ENCODE assay signal across 20 cellular contexts in genomic region chr20:20500312-20500711, GRCh38.
DNase-seq lines count a peak whose midpoint lies in the region; ATAC-seq, FAIRE-seq and TF ChIP-seq lines count a peak whose summit lies in the region.
"Had no signal": no experiment of that assay in that cellular context is flagged by ENCODE, and none has a peak within 500 bp of the region (broad histone marks: within the 10 kb centered on the region; RNA-seq: fewer than 3 reads in every experiment).

No MANE protein-coding gene starts in this region.

- ATAC-seq in HepG2 (no peak), right lobe of liver (no peak)
- ATAC-seq: CD8-positive, alpha-beta T cell had no signal

- no peak for DNase-seq in HepG2 (ENCODE audit: low spot score)
- DNase-seq in right lobe of liver: no peak
- DNase-seq in activated T-cell treated with anti-CD3 and anti-CD28 coated beads, Interleukin-2, amount 50 U/mL, for 24 hours: no peak
- DNase-seq in SHP77 (lab: John Stamatoyannopoulos, UW): no peak
- DNase-seq: 8988T; AML-193; Caco-2; Calu3; CD4-positive, alpha-beta T cell; CD8-positive, alpha-beta T cell; DMS79 treated with DMSO at 0.1 percent for 48 hours; GF-D8 had no signal

- no TSS peak for BruUV-seq in HepG2 (replicated peaks; lab: Mats Ljungman, UMichigan)

- CTCF ChIA-PET in HepG2 (lab: Yijun Ruan, JAX; ENCODE audit: low intra/inter-chr PET ratio, low total read pairs): no interaction called here

- no peaks in the 10 kb centered on the region for H3K4me1 ChIP-seq in HepG2 (ENCODE audit: insufficient read depth, low read length)
- H3K4me1 ChIP-seq in right lobe of liver: no peaks in the 10 kb centered on the region
- H3K4me1 ChIP-seq: BLaER1 treated with 17β-estradiol and CSF1 and Interleukin-3, amounts not matched to agents 10 nM and 100 nM; Caco-2 had no signal

- H3K36me3 Mint-ChIP-seq in activated T-cell treated with anti-CD3 and anti-CD28 coated beads, Interleukin-2, amount 50 U/mL, for 24 hours (ENCODE audit: low read depth): peaks cover 82% of the 10 kb centered on the region

- H3K79me2 ChIP-seq in HepG2 (ENCODE audit: insufficient read depth, low read length): no peaks in the 10 kb centered on the region

- no peak overlapping the region for H2AFZ ChIP-seq in HepG2 (ENCODE audit: low read length)

- H3K27me3 ChIP-seq in HepG2 (ENCODE audit: control insufficient read depth in 1 of 2, insufficient read depth in 2 of 2, low read length in 2 of 2) (no peaks in the 10 kb centered on the region), right lobe of liver (no peaks in the 10 kb centered on the region)
- H3K27me3 ChIP-seq: BLaER1 treated with 17β-estradiol and CSF1 and Interleukin-3, amounts not matched to agents 10 nM and 100 nM had no signal

- no peak overlapping the region for H3K4me3 Mint-ChIP-seq in activated T-cell treated with anti-CD3 and anti-CD28 coated beads, Interleukin-2, amount 50 U/mL, for 24 hours
- H3K4me3 Mint-ChIP-seq: B cell; CD4-positive, alpha-beta T cell; CD8-positive, alpha-beta T cell had no signal

- intact Hi-C loops in HepG2 (cut with micrococcal nuclease; ENCODE audit: unreplicated experiment) (no loop called here), right lobe of liver (cut with DNase I) (no loop called here)

- no peak overlapping the region for H3K27ac Mint-ChIP-seq in activated T-cell treated with anti-CD3 and anti-CD28 coated beads, Interleukin-2, amount 50 U/mL, for 24 hours
- H3K27ac Mint-ChIP-seq: B cell; CD4-positive, alpha-beta T cell; CD8-positive, alpha-beta T cell had no signal

- no peak overlapping the region for H3K4me2 ChIP-seq in HepG2 (ENCODE audit: low read depth, low read length)
- H3K4me2 ChIP-seq: BLaER1 treated with 17β-estradiol and CSF1 and Interleukin-3, amounts not matched to agents 10 nM and 100 nM had no signal

- no peaks in the 10 kb centered on the region for H3K27me3 Mint-ChIP-seq in activated T-cell treated with anti-CD3 and anti-CD28 coated beads, Interleukin-2, amount 50 U/mL, for 24 hours
- H3K27me3 Mint-ChIP-seq: B cell; CD4-positive, alpha-beta T cell had no signal

- in situ Hi-C loops in HepG2 (cut with HindIII; ENCODE audit: extremely low pct_ligation_motif_present, low pct_unique_long_range_greater_than_20kb): no loop called here

- TF ChIP-seq RAD21 in HepG2 (CRISPR knock-in tag; IDR thresholded peaks at IDR 0.05): no peak

- no peak for TF ChIP-seq POLR2A in HepG2 (IDR thresholded peaks at IDR 0.05; ENCODE audit: insufficient read depth in 1 of 2, low read depth in 2 of 2, low read length in 2 of 2)
- no peak for TF ChIP-seq POLR2A in right lobe of liver (IDR thresholded peaks at IDR 0.05)

- POLR2A ChIA-PET in HepG2 (lab: Yijun Ruan, JAX): no interaction called here

- TF ChIP-seq EP300 in HepG2 (IDR thresholded peaks at IDR 0.05; ENCODE audit: low read depth in 2 of 2, low read length in 2 of 2): no peak
- TF ChIP-seq EP300 in HepG2 (CRISPR knock-in tag; IDR thresholded peaks at IDR 0.05; ENCODE audit: borderline replicate concordance): no peak

- peaks cover 66% of the 10 kb centered on the region for H3K4me1 Mint-ChIP-seq in activated T-cell treated with anti-CD3 and anti-CD28 coated beads, Interleukin-2, amount 50 U/mL, for 24 hours (ENCODE audit: low read depth)
- H3K4me1 Mint-ChIP-seq: B cell had no signal

- FAIRE-seq in HepG2 (lab: Jason Lieb, UNC): no peak
- FAIRE-seq: A204.1, D721Med, G401.6, GM12891 had no signal

- H3K9me3 Mint-ChIP-seq in activated T-cell treated with anti-CD3 and anti-CD28 coated beads, Interleukin-2, amount 50 U/mL, for 24 hours: no peaks in the 10 kb centered on the region
- H3K9me3 Mint-ChIP-seq: CD4-positive, alpha-beta T cell; CD8-positive, alpha-beta T cell had no signal

- H3K27ac ChIP-seq in HepG2 (ENCODE audit: extremely low read length, insufficient read depth, low read length) (no peak overlapping the region), right lobe of liver (no peak overlapping the region), VCaP (peak overlapping the region; percentile 77)
- H3K27ac ChIP-seq: BLaER1 treated with 17β-estradiol and CSF1 and Interleukin-3, amounts not matched to agents 10 nM and 100 nM; C4-2B had no signal

- H3K9me3 ChIP-seq in HepG2 (ENCODE audit: low read length): no peaks in the 10 kb centered on the region
- H3K9me3 ChIP-seq in right lobe of liver: no peaks in the 10 kb centered on the region
- H3K9me3 ChIP-seq: BLaER1 treated with 17β-estradiol and CSF1 and Interleukin-3, amounts not matched to agents 10 nM and 100 nM; Caco-2 had no signal

- WGBS in HepG2 (ENCODE audit: low lambda C conversion rate): 96% methylated on average over 1 of the region's 1 CpG
- 58% methylated on average over 1 of the region's 1 CpG for WGBS in right lobe of liver (ENCODE audit: insufficient coverage, low coverage, low lambda C conversion rate, missing lambda C conversion rate)

- no peak overlapping the region for H3K4me3 ChIP-seq in HepG2 (replicated peaks in 1 of 3; ENCODE audit: insufficient read depth in 1 of 3, low read depth in 2 of 3, low read length in 3 of 3)
- H3K4me3 ChIP-seq in right lobe of liver: no peak overlapping the region
- H3K4me3 ChIP-seq: BLaER1 treated with 17β-estradiol and CSF1 and Interleukin-3, amounts not matched to agents 10 nM and 100 nM had no signal

- TF ChIP-seq CTCF in HepG2 (CRISPR knock-in tag; IDR thresholded peaks at IDR 0.05): no peak
- no peak for TF ChIP-seq CTCF in right lobe of liver (IDR thresholded peaks at IDR 0.05)
- no peak for TF ChIP-seq CTCF in VCaP (conservative IDR thresholded peaks at IDR 0.05)

- H4K20me1 ChIP-seq in HepG2 (ENCODE audit: insufficient read depth, low read length): no peaks in the 10 kb centered on the region
- H4K20me1 ChIP-seq: BLaER1 treated with 17β-estradiol and CSF1 and Interleukin-3, amounts not matched to agents 10 nM and 100 nM had no signal

- peaks cover 14 to 42% of the 10 kb centered on the region in 2 experiments for H3K36me3 ChIP-seq in HepG2 (replicated peaks in 1 of 2; ENCODE audit: control insufficient read depth in 1 of 2, insufficient read depth in 2 of 2, low read length in 2 of 2)
- peaks cover 0 to 81% (median 27%) of the 10 kb centered on the region in 4 donors for H3K36me3 ChIP-seq in right lobe of liver

- no peak overlapping the region for H3K9ac ChIP-seq in HepG2 (ENCODE audit: insufficient read depth, low read depth, low read length)
- H3K9ac ChIP-seq: BLaER1 treated with 17β-estradiol and CSF1 and Interleukin-3, amounts not matched to agents 10 nM and 100 nM had no signal

TF ChIP-seq in HepG2, 621 proteins besides CTCF, POLR2A, EP300 and RAD21 (continues in another document):
- TF ChIP-seq MAFK (conservative IDR thresholded peaks at IDR 0.05 in 1 of 2, IDR thresholded peaks at IDR 0.05 in 1 of 2; ENCODE audit: low read length in 2 of 2) (peak; percentile 61 to 64), SP2 (CRISPR knock-in tag; IDR thresholded peaks at IDR 0.05) (no peak), SSRP1 (CRISPR knock-in tag; IDR thresholded peaks at IDR 0.05) (no peak), NFE2L2 (IDR thresholded peaks at IDR 0.05; ENCODE audit: low read length) (peak; percentile 57; the same call in 1 of the 2 replicates), AKAP8 (CRISPR knock-in tag; IDR thresholded peaks at IDR 0.05) (no peak), NBN (conservative IDR thresholded peaks at IDR 0.05) (no peak), SMAD1 (CRISPR knock-in tag; IDR thresholded peaks at IDR 0.05; ENCODE audit: borderline replicate concordance, low read depth) (no peak), MAFF (IDR thresholded peaks at IDR 0.05; ENCODE audit: low read depth, low read length) (peak; percentile 44; the same call in 1 of the 2 replicates), ZNF510 (CRISPR knock-in tag; IDR thresholded peaks at IDR 0.05; ENCODE audit: low read depth) (no peak), ZNF205 (CRISPR knock-in tag; IDR thresholded peaks at IDR 0.05) (no peak), ZNF746 (CRISPR knock-in tag; IDR thresholded peaks at IDR 0.05) (no peak)
- TF ChIP-seq, protein P1, sequence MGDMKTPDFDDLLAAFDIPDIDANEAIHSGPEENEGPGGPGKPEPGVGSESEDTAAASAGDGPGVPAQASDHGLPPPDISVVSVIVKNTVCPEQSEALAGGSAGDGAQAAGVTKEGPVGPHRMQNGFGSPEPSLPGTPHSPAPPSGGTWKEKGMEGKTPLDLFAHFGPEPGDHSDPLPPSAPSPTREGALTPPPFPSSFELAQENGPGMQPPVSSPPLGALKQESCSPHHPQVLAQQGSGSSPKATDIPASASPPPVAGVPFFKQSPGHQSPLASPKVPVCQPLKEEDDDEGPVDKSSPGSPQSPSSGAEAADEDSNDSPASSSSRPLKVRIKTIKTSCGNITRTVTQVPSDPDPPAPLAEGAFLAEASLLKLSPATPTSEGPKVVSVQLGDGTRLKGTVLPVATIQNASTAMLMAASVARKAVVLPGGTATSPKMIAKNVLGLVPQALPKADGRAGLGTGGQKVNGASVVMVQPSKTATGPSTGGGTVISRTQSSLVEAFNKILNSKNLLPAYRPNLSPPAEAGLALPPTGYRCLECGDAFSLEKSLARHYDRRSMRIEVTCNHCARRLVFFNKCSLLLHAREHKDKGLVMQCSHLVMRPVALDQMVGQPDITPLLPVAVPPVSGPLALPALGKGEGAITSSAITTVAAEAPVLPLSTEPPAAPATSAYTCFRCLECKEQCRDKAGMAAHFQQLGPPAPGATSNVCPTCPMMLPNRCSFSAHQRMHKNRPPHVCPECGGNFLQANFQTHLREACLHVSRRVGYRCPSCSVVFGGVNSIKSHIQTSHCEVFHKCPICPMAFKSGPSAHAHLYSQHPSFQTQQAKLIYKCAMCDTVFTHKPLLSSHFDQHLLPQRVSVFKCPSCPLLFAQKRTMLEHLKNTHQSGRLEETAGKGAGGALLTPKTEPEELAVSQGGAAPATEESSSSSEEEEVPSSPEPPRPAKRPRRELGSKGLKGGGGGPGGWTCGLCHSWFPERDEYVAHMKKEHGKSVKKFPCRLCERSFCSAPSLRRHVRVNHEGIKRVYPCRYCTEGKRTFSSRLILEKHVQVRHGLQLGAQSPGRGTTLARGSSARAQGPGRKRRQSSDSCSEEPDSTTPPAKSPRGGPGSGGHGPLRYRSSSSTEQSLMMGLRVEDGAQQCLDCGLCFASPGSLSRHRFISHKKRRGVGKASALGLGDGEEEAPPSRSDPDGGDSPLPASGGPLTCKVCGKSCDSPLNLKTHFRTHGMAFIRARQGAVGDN (CRISPR knock-in tag; IDR thresholded peaks at IDR 0.05): no peak
- TF ChIP-seq, protein P2, sequence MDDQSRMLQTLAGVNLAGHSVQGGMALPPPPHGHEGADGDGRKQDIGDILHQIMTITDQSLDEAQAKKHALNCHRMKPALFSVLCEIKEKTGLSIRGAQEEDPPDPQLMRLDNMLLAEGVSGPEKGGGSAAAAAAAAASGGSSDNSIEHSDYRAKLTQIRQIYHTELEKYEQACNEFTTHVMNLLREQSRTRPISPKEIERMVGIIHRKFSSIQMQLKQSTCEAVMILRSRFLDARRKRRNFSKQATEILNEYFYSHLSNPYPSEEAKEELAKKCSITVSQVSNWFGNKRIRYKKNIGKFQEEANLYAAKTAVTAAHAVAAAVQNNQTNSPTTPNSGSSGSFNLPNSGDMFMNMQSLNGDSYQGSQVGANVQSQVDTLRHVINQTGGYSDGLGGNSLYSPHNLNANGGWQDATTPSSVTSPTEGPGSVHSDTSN (CRISPR knock-in tag; IDR thresholded peaks at IDR 0.05; ENCODE audit: borderline replicate concordance): no peak
